ENCODE assay signal across 21 cellular contexts in the genomic region with DNA sequence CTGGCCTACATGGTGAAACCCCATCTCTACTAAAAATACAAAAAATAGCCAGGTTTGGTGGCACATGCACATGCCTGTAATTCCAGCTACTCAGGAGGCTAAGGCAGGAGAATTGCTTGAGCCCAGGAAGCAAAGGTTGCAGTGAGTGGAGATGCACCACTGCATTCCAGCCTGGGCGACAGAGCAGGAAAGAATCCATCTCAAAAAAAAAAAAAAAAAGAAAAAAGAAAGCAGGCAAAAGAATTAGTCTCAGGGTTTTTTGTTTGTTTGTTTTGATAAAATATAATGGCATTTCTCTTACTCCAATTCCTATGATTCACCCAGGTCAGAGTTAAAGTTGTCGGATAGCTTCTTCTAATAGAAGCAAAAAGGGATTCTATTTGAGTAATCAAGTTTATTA.
"Had no signal": no experiment of that assay in that cellular context is flagged by ENCODE, and none has a peak within 500 bp of the region (broad histone marks: within the 10 kb centered on the region; RNA-seq: fewer than 3 reads in every experiment).

No MANE protein-coding gene starts in this region.

- H3K79me2 ChIP-seq: parathyroid adenoma had no signal

- H3K27me3 Mint-ChIP-seq: activated CD4-positive, alpha-beta T cell treated with anti-CD3 and anti-CD28 coated beads, Interleukin-2, amount 10 ng/mL, durations not matched to agents 24 days and 14 days; activated naive CD8-positive, alpha-beta T cell; central memory CD8-positive, alpha-beta T cell; dendritic cell treated with granulocyte-macrophage colony-stimulating factor and Interleukin-4, amounts not matched to agents 40 ng/mL and 50 ng/mL, for 4 days; stimulated activated naive B cell treated with anti-CD40 and anti-IgM and Interleukin-4, amounts not matched to agents 10 μg/mL and 1 μg/mL and 100 μg/mL, for 72 hours had no signal

- H3K4me3 Mint-ChIP-seq: activated CD4-positive, alpha-beta T cell treated with anti-CD3 and anti-CD28 coated beads, Interleukin-2, amount 10 ng/mL, durations not matched to agents 24 days and 14 days; activated CD8-positive, alpha-beta T cell treated with anti-CD3 and anti-CD28 coated beads, Interleukin-2, amount 10 ng/mL, durations not matched to agents 7 days and 5 days; activated naive CD8-positive, alpha-beta T cell; activated T-cell treated with anti-CD3 and anti-CD28 coated beads, Interleukin-2, amount 50 U/mL, for 72 hours; brain; central memory CD8-positive, alpha-beta T cell; dendritic cell treated with granulocyte-macrophage colony-stimulating factor and Interleukin-4, amounts not matched to agents 40 ng/mL and 50 ng/mL, for 4 days; effector memory CD8-positive, alpha-beta T cell; neural progenitor cell; stimulated activated naive B cell treated with anti-CD40 and anti-IgM and Interleukin-4, amounts not matched to agents 10 μg/mL and 1 μg/mL and 100 μg/mL, for 72 hours; T-helper 2 cell treated with Interferon-gamma antibody and Interleukin-4, amounts not matched to agents 5 μg/mL and 100 μg/mL, for 36 hours had no signal

- H2AFZ ChIP-seq: parathyroid adenoma had no signal

- H3K27ac ChIP-seq: gastrocnemius medialis, lower lobe of right lung, neural progenitor cell, parathyroid adenoma, tibial artery, uterus had no signal

- H3K9me3 ChIP-seq: gastrocnemius medialis, lower lobe of right lung, tibial artery, uterus had no signal

- H3K4me1 Mint-ChIP-seq: activated CD4-positive, alpha-beta T cell treated with anti-CD3 and anti-CD28 coated beads, Interleukin-2, amount 10 ng/mL, durations not matched to agents 24 days and 14 days; central memory CD8-positive, alpha-beta T cell had no signal

- H3K4me2 ChIP-seq: neural progenitor cell had no signal

- H3K36me3 ChIP-seq: gastrocnemius medialis, lower lobe of right lung, neural progenitor cell, tibial artery, uterus had no signal

- H3K4me1 ChIP-seq: gastrocnemius medialis, lower lobe of right lung, neural progenitor cell, tibial artery had no signal

- ATAC-seq: activated CD8-positive, alpha-beta T cell treated with anti-CD3 and anti-CD28 coated beads, Interleukin-2, amount 10 ng/mL, durations not matched to agents 7 days and 5 days; activated T-cell treated with anti-CD3 and anti-CD28 coated beads, Interleukin-2, amount 50 U/mL, for 72 hours; effector memory CD8-positive, alpha-beta T cell; gastrocnemius medialis; left cardiac atrium; lower lobe of right lung; stimulated activated naive B cell treated with anti-CD40 and anti-IgM and Interleukin-4, amounts not matched to agents 10 μg/mL and 1 μg/mL and 100 μg/mL, for 72 hours had no signal

- H3K27ac Mint-ChIP-seq: activated CD4-positive, alpha-beta T cell treated with anti-CD3 and anti-CD28 coated beads, Interleukin-2, amount 10 ng/mL, durations not matched to agents 24 days and 14 days; activated CD8-positive, alpha-beta T cell treated with anti-CD3 and anti-CD28 coated beads, Interleukin-2, amount 10 ng/mL, durations not matched to agents 7 days and 5 days; activated naive CD8-positive, alpha-beta T cell; activated T-cell treated with anti-CD3 and anti-CD28 coated beads, Interleukin-2, amount 50 U/mL, for 72 hours; brain; dendritic cell treated with granulocyte-macrophage colony-stimulating factor and Interleukin-4, amounts not matched to agents 40 ng/mL and 50 ng/mL, for 4 days; neural progenitor cell; stimulated activated naive B cell treated with anti-CD40 and anti-IgM and Interleukin-4, amounts not matched to agents 10 μg/mL and 1 μg/mL and 100 μg/mL, for 72 hours; T-helper 2 cell treated with Interferon-gamma antibody and Interleukin-4, amounts not matched to agents 5 μg/mL and 100 μg/mL, for 36 hours had no signal

- H3K4me3 ChIP-seq: gastrocnemius medialis, lower lobe of right lung, neural progenitor cell, tibial artery, uterus had no signal

- DNase-seq: activated CD4-positive, alpha-beta T cell treated with anti-CD3 and anti-CD28 coated beads, Interleukin-2, amount 10 ng/mL, durations not matched to agents 24 days and 14 days; activated CD4-positive, CD25-positive, alpha-beta regulatory T cell; activated CD8-positive, alpha-beta memory T cell treated with anti-CD3 and anti-CD28 coated beads, Interleukin-2, amount 50 U/mL, for 4 hours; activated CD8-positive, alpha-beta T cell treated with anti-CD3 and anti-CD28 coated beads, Interleukin-2, amount 10 ng/mL, durations not matched to agents 7 days and 5 days; activated gamma-delta T cell treated with Interleukin-2 at 50 U/mL for 16 hours; activated T-cell treated with anti-CD3 and anti-CD28 coated beads, Interleukin-2, amount 50 U/mL, for 72 hours; effector memory CD8-positive, alpha-beta T cell; gastrocnemius medialis; left cardiac atrium; lower lobe of right lung; stimulated activated CD4-positive, alpha-beta T cell treated with anti-CD3 and anti-CD28 coated beads, Interleukin-2, amount 100 ng/mL, for 48 hours; stimulated activated naive B cell treated with anti-CD40 and anti-IgM and Interleukin-4, amounts not matched to agents 10 μg/mL and 1 μg/mL and 100 μg/mL, for 72 hours; tibial artery; uterus had no signal

- H3K27me3 ChIP-seq: gastrocnemius medialis, neural progenitor cell, tibial artery, uterus had no signal

- H3K9ac ChIP-seq: neural progenitor cell, parathyroid adenoma had no signal

- H3K36me3 Mint-ChIP-seq: brain; neural progenitor cell; stimulated activated naive B cell treated with anti-CD40 and anti-IgM and Interleukin-4, amounts not matched to agents 10 μg/mL and 1 μg/mL and 100 μg/mL, for 72 hours had no signal
